In the genomic region with DNA sequence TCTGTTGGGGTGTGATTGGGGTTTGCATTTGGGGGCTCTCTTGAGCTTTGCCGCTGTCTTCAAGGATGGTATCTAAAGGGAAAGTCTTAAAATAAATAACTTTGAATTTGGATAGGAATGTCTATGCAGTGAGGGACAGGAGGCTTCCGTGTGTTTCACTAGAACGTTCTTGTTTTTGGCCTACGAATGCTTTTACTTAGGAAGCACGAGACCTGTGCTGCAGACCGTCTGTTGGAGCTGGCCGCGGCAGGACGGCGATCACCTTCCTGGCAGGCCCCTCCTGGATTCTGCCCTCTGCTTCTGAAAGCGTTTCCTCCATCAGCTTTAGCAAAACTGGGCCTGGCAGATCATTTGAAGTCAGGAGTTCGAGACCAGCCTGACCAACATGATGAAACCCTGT, we compare ENCODE assay signal across 1 cellular context.
TF ChIP-seq lines count a peak whose summit lies in the region.

No MANE protein-coding gene starts in this region.

TF ChIP-seq in GM23338, 12 proteins besides CTCF, POLR2A, EP300 and RAD21 (continued from another document):
- TF ChIP-seq STAT1 (IDR thresholded peaks at IDR 0.05; ENCODE audit: unreplicated experiment) (no peak), ZNF114 (CRISPR knock-in tag; IDR thresholded peaks at IDR 0.05) (no peak), JUNB (IDR thresholded peaks at IDR 0.05; ENCODE audit: unreplicated experiment) (no peak), EZH2 (IDR thresholded peaks at IDR 0.05; ENCODE audit: low read depth, unreplicated experiment) (no peak), ZNF331 (CRISPR knock-in tag; IDR thresholded peaks at IDR 0.05; ENCODE audit: low read depth) (no peak), POLR2AphosphoS5 (IDR thresholded peaks at IDR 0.05; ENCODE audit: low read depth) (no peak), NANOG (IDR thresholded peaks at IDR 0.05; ENCODE audit: borderline replicate concordance) (no peak), CREB1 (CRISPR knock-in tag; IDR thresholded peaks at IDR 0.05; ENCODE audit: low read depth) (no peak)
- TF ChIP-seq, protein P1, sequence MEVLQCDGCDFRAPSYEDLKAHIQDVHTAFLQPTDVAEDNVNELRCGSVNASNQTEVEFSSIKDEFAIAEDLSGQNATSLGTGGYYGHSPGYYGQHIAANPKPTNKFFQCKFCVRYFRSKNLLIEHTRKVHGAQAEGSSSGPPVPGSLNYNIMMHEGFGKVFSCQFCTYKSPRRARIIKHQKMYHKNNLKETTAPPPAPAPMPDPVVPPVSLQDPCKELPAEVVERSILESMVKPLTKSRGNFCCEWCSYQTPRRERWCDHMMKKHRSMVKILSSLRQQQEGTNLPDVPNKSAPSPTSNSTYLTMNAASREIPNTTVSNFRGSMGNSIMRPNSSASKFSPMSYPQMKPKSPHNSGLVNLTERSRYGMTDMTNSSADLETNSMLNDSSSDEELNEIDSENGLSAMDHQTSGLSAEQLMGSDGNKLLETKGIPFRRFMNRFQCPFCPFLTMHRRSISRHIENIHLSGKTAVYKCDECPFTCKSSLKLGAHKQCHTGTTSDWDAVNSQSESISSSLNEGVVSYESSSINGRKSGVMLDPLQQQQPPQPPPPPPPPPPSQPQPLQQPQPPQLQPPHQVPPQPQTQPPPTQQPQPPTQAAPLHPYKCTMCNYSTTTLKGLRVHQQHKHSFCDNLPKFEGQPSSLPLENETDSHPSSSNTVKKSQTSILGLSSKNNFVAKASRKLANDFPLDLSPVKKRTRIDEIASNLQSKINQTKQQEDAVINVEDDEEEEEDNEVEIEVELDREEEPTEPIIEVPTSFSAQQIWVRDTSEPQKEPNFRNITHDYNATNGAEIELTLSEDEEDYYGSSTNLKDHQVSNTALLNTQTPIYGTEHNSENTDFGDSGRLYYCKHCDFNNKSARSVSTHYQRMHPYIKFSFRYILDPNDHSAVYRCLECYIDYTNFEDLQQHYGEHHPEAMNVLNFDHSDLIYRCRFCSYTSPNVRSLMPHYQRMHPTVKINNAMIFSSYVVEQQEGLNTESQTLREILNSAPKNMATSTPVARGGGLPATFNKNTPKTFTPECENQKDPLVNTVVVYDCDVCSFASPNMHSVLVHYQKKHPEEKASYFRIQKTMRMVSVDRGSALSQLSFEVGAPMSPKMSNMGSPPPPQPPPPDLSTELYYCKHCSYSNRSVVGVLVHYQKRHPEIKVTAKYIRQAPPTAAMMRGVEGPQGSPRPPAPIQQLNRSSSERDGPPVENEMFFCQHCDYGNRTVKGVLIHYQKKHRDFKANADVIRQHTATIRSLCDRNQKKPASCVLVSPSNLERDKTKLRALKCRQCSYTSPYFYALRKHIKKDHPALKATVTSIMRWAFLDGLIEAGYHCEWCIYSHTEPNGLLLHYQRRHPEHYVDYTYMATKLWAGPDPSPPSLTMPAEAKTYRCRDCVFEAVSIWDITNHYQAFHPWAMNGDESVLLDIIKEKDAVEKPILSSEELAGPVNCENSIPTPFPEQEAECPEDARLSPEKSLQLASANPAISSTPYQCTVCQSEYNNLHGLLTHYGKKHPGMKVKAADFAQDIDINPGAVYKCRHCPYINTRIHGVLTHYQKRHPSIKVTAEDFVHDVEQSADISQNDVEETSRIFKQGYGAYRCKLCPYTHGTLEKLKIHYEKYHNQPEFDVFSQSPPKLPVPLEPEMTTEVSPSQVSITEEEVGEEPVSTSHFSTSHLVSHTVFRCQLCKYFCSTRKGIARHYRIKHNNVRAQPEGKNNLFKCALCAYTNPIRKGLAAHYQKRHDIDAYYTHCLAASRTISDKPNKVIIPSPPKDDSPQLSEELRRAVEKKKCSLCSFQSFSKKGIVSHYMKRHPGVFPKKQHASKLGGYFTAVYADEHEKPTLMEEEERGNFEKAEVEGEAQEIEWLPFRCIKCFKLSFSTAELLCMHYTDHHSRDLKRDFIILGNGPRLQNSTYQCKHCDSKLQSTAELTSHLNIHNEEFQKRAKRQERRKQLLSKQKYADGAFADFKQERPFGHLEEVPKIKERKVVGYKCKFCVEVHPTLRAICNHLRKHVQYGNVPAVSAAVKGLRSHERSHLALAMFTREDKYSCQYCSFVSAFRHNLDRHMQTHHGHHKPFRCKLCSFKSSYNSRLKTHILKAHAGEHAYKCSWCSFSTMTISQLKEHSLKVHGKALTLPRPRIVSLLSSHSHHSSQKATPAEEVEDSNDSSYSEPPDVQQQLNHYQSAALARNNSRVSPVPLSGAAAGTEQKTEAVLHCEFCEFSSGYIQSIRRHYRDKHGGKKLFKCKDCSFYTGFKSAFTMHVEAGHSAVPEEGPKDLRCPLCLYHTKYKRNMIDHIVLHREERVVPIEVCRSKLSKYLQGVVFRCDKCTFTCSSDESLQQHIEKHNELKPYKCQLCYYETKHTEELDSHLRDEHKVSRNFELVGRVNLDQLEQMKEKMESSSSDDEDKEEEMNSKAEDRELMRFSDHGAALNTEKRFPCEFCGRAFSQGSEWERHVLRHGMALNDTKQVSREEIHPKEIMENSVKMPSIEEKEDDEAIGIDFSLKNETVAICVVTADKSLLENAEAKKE (CRISPR knock-in tag; IDR thresholded peaks at IDR 0.05): no peak
